In the genomic region with DNA sequence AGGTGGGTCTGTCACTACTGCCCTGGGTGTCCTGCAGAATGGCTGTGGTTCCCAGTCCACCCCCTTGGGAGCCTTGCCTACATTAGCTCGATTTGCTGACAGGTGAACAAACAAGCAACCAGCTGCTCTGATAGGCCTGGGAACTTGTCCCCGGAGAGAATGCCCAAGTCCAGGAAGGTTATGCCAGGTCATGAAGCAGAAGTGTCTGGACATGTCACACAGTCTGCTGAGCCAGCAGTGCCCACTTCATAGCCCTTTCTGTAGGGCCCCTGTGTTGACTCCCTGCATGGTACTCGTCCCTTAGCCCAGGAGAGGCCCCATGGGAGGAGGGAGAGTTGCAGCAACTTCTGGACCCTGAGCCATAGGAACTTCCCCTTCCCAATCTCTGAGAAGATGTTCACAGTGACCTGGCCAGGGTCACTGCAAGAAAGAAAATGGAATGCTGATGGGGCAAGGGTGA, we compare ENCODE assay signal across 1 cellular context.
TF ChIP-seq lines count a peak whose summit lies in the region.

No MANE protein-coding gene starts in this region.

TF ChIP-seq in HepG2, 621 proteins besides CTCF, POLR2A, EP300 and RAD21 (continued from another document and continues in another):
- TF ChIP-seq, protein P1, sequence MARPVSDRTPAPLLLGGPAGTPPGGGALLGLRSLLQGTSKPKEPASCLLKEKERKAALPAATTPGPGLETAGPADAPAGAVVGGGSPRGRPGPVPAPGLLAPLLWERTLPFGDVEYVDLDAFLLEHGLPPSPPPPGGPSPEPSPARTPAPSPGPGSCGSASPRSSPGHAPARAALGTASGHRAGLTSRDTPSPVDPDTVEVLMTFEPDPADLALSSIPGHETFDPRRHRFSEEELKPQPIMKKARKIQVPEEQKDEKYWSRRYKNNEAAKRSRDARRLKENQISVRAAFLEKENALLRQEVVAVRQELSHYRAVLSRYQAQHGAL (CRISPR knock-in tag; IDR thresholded peaks at IDR 0.05; ENCODE audit: not compliant biosample characterization): no peak
- no peak for TF ChIP-seq BRCA1 (CRISPR knock-in tag; IDR thresholded peaks at IDR 0.05)
- 0 out of 2 replicates have a peak, but pooled peaks have one; percentile 62 for TF ChIP-seq MAFG (CRISPR knock-in tag; IDR thresholded peaks at IDR 0.05)
- TF ChIP-seq KDM5A (IDR thresholded peaks at IDR 0.05; ENCODE audit: borderline replicate concordance, low read length): no peak
- TF ChIP-seq TAF1 (CRISPR knock-in tag; IDR thresholded peaks at IDR 0.05): no peak
- no peak for TF ChIP-seq NKX3-1 (CRISPR knock-in tag; IDR thresholded peaks at IDR 0.05)
- TF ChIP-seq SMAD1 (CRISPR knock-in tag; IDR thresholded peaks at IDR 0.05; ENCODE audit: borderline replicate concordance, low read depth): no peak
- peak; percentile 70 for TF ChIP-seq HNF4A (CRISPR knock-in tag; IDR thresholded peaks at IDR 0.05)
- TF ChIP-seq ZNF724P (CRISPR knock-in tag; IDR thresholded peaks at IDR 0.05; ENCODE audit: borderline replicate concordance): no peak
- TF ChIP-seq, protein P2, sequence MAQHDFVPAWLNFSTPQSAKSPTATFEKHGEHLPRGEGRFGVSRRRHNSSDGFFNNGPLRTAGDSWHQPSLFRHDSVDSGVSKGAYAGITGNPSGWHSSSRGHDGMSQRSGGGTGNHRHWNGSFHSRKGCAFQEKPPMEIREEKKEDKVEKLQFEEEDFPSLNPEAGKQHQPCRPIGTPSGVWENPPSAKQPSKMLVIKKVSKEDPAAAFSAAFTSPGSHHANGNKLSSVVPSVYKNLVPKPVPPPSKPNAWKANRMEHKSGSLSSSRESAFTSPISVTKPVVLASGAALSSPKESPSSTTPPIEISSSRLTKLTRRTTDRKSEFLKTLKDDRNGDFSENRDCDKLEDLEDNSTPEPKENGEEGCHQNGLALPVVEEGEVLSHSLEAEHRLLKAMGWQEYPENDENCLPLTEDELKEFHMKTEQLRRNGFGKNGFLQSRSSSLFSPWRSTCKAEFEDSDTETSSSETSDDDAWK (CRISPR knock-in tag; IDR thresholded peaks at IDR 0.05): no peak
- TF ChIP-seq, protein P3, sequence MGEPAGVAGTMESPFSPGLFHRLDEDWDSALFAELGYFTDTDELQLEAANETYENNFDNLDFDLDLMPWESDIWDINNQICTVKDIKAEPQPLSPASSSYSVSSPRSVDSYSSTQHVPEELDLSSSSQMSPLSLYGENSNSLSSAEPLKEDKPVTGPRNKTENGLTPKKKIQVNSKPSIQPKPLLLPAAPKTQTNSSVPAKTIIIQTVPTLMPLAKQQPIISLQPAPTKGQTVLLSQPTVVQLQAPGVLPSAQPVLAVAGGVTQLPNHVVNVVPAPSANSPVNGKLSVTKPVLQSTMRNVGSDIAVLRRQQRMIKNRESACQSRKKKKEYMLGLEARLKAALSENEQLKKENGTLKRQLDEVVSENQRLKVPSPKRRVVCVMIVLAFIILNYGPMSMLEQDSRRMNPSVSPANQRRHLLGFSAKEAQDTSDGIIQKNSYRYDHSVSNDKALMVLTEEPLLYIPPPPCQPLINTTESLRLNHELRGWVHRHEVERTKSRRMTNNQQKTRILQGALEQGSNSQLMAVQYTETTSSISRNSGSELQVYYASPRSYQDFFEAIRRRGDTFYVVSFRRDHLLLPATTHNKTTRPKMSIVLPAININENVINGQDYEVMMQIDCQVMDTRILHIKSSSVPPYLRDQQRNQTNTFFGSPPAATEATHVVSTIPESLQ (CRISPR knock-in tag; conservative IDR thresholded peaks at IDR 0.05): no peak
- TF ChIP-seq EEA1 (CRISPR knock-in tag; IDR thresholded peaks at IDR 0.05; ENCODE audit: borderline replicate concordance): no peak
- no peak for TF ChIP-seq ZNF441 (CRISPR knock-in tag; IDR thresholded peaks at IDR 0.05; ENCODE audit: borderline replicate concordance)
- no peak for TF ChIP-seq REXO4 (CRISPR knock-in tag; IDR thresholded peaks at IDR 0.05; ENCODE audit: borderline replicate concordance)
- TF ChIP-seq RXRA (CRISPR knock-in tag; IDR thresholded peaks at IDR 0.05): peak; percentile 96
- no peak for TF ChIP-seq ETV5 (CRISPR knock-in tag; IDR thresholded peaks at IDR 0.05; ENCODE audit: borderline replicate concordance)
- no peak for TF ChIP-seq MBD4 (IDR thresholded peaks at IDR 0.05; ENCODE audit: borderline replicate concordance, low read length)
- TF ChIP-seq ZFAT (CRISPR knock-in tag; conservative IDR thresholded peaks at IDR 0.05): no peak
- TF ChIP-seq, protein P4, sequence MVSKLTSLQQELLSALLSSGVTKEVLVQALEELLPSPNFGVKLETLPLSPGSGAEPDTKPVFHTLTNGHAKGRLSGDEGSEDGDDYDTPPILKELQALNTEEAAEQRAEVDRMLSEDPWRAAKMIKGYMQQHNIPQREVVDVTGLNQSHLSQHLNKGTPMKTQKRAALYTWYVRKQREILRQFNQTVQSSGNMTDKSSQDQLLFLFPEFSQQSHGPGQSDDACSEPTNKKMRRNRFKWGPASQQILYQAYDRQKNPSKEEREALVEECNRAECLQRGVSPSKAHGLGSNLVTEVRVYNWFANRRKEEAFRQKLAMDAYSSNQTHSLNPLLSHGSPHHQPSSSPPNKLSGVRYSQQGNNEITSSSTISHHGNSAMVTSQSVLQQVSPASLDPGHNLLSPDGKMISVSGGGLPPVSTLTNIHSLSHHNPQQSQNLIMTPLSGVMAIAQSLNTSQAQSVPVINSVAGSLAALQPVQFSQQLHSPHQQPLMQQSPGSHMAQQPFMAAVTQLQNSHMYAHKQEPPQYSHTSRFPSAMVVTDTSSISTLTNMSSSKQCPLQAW (CRISPR knock-in tag; IDR thresholded peaks at IDR 0.05): no peak
- TF ChIP-seq ZKSCAN1 (IDR thresholded peaks at IDR 0.05; ENCODE audit: low read length): no peak
- TF ChIP-seq THYN1 (CRISPR knock-in tag; IDR thresholded peaks at IDR 0.05; ENCODE audit: borderline replicate concordance, low read depth): no peak
- TF ChIP-seq NFKBIZ (CRISPR knock-in tag; IDR thresholded peaks at IDR 0.05): no peak
- no peak for TF ChIP-seq ZNF138 (CRISPR knock-in tag; IDR thresholded peaks at IDR 0.05; ENCODE audit: low read depth)
- TF ChIP-seq ZNF780A (CRISPR knock-in tag; IDR thresholded peaks at IDR 0.05): no peak
- TF ChIP-seq, protein P5, sequence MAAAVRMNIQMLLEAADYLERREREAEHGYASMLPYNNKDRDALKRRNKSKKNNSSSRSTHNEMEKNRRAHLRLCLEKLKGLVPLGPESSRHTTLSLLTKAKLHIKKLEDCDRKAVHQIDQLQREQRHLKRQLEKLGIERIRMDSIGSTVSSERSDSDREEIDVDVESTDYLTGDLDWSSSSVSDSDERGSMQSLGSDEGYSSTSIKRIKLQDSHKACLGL (CRISPR knock-in tag; IDR thresholded peaks at IDR 0.05): no peak
- TF ChIP-seq, protein P6, sequence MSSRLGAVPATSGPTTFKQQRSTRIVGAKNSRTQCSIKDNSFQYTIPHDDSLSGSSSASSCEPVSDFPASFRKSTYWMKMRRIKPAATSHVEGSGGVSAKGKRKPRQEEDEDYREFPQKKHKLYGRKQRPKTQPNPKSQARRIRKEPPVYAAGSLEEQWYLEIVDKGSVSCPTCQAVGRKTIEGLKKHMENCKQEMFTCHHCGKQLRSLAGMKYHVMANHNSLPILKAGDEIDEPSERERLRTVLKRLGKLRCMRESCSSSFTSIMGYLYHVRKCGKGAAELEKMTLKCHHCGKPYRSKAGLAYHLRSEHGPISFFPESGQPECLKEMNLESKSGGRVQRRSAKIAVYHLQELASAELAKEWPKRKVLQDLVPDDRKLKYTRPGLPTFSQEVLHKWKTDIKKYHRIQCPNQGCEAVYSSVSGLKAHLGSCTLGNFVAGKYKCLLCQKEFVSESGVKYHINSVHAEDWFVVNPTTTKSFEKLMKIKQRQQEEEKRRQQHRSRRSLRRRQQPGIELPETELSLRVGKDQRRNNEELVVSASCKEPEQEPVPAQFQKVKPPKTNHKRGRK (CRISPR knock-in tag; IDR thresholded peaks at IDR 0.05): no peak
- TF ChIP-seq ZNF484 (CRISPR knock-in tag; IDR thresholded peaks at IDR 0.05; ENCODE audit: borderline replicate concordance, low read depth): no peak
- TF ChIP-seq KLF15 (CRISPR knock-in tag; IDR thresholded peaks at IDR 0.05; ENCODE audit: borderline replicate concordance): no peak
- no peak for TF ChIP-seq PCBP2 (optimal IDR thresholded peaks at IDR 0.05; ENCODE audit: low read depth, low read length, poor library complexity, severe bottlenecking)
- no peak for TF ChIP-seq GATA4 (IDR thresholded peaks at IDR 0.05; ENCODE audit: borderline replicate concordance, low read depth)
- no peak for TF ChIP-seq KDM2A (CRISPR knock-in tag; IDR thresholded peaks at IDR 0.05; ENCODE audit: borderline replicate concordance, low read depth)
- no peak for TF ChIP-seq MLLT10 (CRISPR knock-in tag; IDR thresholded peaks at IDR 0.05)
- no peak for TF ChIP-seq CBX2 (IDR thresholded peaks at IDR 0.05; ENCODE audit: low read depth, low read length)
- TF ChIP-seq CBX2 (CRISPR knock-in tag; IDR thresholded peaks at IDR 0.05; ENCODE audit: low read depth): no peak
- no peak for TF ChIP-seq MYNN (CRISPR knock-in tag; IDR thresholded peaks at IDR 0.05; ENCODE audit: low read depth)
- TF ChIP-seq SP5 (CRISPR knock-in tag; IDR thresholded peaks at IDR 0.05; ENCODE audit: borderline replicate concordance, low read depth): no peak
- no peak for TF ChIP-seq NBN (conservative IDR thresholded peaks at IDR 0.05)
- no peak for TF ChIP-seq HOXA9 (CRISPR knock-in tag; IDR thresholded peaks at IDR 0.05; ENCODE audit: borderline replicate concordance)
- no peak for TF ChIP-seq ZNF7 (CRISPR knock-in tag; IDR thresholded peaks at IDR 0.05)
- TF ChIP-seq SKI (IDR thresholded peaks at IDR 0.05; ENCODE audit: partially characterized antibody): peak; percentile 62
- no peak for TF ChIP-seq ATF1 (CRISPR knock-in tag; IDR thresholded peaks at IDR 0.05)
- TF ChIP-seq MED8 (CRISPR knock-in tag; IDR thresholded peaks at IDR 0.05; ENCODE audit: insufficient replicate concordance): no peak
- TF ChIP-seq ZNF446 (CRISPR knock-in tag; IDR thresholded peaks at IDR 0.05): no peak
- TF ChIP-seq BHLHE40 (IDR thresholded peaks at IDR 0.05; ENCODE audit: low read length): no peak
- TF ChIP-seq, protein P7, sequence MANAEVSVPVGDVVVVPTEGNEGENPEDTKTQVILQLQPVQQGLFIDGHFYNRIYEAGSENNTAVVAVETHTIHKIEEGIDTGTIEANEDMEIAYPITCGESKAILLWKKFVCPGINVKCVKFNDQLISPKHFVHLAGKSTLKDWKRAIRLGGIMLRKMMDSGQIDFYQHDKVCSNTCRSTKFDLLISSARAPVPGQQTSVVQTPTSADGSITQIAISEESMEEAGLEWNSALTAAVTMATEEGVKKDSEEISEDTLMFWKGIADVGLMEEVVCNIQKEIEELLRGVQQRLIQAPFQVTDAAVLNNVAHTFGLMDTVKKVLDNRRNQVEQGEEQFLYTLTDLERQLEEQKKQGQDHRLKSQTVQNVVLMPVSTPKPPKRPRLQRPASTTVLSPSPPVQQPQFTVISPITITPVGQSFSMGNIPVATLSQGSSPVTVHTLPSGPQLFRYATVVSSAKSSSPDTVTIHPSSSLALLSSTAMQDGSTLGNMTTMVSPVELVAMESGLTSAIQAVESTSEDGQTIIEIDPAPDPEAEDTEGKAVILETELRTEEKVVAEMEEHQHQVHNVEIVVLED (CRISPR knock-in tag; IDR thresholded peaks at IDR 0.05; ENCODE audit: borderline replicate concordance): peak; percentile 30; the same call in 1 of the 2 replicates
- no peak for TF ChIP-seq ZNF557 (CRISPR knock-in tag; IDR thresholded peaks at IDR 0.05)
- TF ChIP-seq JUND (CRISPR knock-in tag; IDR thresholded peaks at IDR 0.05): no peak
- no peak for TF ChIP-seq ZSCAN21 (CRISPR knock-in tag; IDR thresholded peaks at IDR 0.05; ENCODE audit: borderline replicate concordance)
- TF ChIP-seq HDAC2 (CRISPR knock-in tag; IDR thresholded peaks at IDR 0.05): no peak
- no peak for TF ChIP-seq MEIS2 (CRISPR knock-in tag; IDR thresholded peaks at IDR 0.05)
- no peak for TF ChIP-seq STAG1 (CRISPR knock-in tag; IDR thresholded peaks at IDR 0.05)
- TF ChIP-seq, protein P8, sequence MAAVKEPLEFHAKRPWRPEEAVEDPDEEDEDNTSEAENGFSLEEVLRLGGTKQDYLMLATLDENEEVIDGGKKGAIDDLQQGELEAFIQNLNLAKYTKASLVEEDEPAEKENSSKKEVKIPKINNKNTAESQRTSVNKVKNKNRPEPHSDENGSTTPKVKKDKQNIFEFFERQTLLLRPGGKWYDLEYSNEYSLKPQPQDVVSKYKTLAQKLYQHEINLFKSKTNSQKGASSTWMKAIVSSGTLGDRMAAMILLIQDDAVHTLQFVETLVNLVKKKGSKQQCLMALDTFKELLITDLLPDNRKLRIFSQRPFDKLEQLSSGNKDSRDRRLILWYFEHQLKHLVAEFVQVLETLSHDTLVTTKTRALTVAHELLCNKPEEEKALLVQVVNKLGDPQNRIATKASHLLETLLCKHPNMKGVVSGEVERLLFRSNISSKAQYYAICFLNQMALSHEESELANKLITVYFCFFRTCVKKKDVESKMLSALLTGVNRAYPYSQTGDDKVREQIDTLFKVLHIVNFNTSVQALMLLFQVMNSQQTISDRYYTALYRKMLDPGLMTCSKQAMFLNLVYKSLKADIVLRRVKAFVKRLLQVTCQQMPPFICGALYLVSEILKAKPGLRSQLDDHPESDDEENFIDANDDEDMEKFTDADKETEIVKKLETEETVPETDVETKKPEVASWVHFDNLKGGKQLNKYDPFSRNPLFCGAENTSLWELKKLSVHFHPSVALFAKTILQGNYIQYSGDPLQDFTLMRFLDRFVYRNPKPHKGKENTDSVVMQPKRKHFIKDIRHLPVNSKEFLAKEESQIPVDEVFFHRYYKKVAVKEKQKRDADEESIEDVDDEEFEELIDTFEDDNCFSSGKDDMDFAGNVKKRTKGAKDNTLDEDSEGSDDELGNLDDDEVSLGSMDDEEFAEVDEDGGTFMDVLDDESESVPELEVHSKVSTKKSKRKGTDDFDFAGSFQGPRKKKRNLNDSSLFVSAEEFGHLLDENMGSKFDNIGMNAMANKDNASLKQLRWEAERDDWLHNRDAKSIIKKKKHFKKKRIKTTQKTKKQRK (IDR thresholded peaks at IDR 0.05; ENCODE audit: low read length): no peak
- TF ChIP-seq, protein P9, sequence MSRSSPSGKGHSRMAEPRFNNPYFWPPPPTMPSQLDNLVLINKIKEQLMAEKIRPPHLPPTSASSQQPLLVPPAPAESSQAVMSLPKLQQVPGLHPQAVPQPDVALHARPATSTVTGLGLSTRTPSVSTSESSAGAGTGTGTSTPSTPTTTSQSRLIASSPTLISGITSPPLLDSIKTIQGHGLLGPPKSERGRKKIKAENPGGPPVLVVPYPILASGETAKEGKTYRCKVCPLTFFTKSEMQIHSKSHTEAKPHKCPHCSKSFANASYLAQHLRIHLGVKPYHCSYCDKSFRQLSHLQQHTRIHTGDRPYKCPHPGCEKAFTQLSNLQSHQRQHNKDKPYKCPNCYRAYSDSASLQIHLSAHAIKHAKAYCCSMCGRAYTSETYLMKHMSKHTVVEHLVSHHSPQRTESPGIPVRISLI (CRISPR knock-in tag; IDR thresholded peaks at IDR 0.05; ENCODE audit: borderline replicate concordance): no peak
- no peak for TF ChIP-seq SATB2 (CRISPR knock-in tag; IDR thresholded peaks at IDR 0.05)
- no peak for TF ChIP-seq ZSCAN22 (CRISPR knock-in tag; IDR thresholded peaks at IDR 0.05)
- no peak for TF ChIP-seq ETV6 (CRISPR knock-in tag; conservative IDR thresholded peaks at IDR 0.05)
- TF ChIP-seq, protein P10, sequence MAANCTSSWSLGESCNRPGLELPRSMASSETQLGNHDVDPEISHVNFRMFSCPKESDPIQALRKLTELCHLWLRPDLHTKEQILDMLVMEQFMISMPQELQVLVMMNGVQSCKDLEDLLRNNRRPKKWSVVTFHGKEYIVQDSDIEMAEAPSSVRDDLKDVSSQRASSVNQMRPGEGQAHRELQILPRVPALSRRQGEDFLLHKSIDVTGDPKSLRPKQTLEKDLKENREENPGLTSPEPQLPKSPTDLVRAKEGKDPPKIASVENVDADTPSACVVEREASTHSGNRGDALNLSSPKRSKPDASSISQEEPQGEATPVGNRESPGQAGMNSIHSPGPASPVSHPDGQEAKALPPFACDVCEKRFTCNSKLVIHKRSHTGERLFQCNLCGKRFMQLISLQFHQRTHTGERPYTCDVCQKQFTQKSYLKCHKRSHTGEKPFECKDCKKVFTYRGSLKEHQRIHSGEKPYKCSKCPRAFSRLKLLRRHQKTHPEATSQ (CRISPR knock-in tag; IDR thresholded peaks at IDR 0.05; ENCODE audit: borderline replicate concordance): no peak
